In genomic region chr4:36348403-36348938, GRCh38 we compare ENCODE assay signal across 8 cellular contexts.
DNase-seq lines count a peak whose midpoint lies in the region; ATAC-seq and FAIRE-seq lines count a peak whose summit lies in the region.

No MANE protein-coding gene starts in this region.

- peak overlapping the region in 4 of 8 donors; percentile 1 to 71 (median 41) for H3K4me3 Mint-ChIP-seq in naive B cell

- H3K27me3 Mint-ChIP-seq in naive B cell: no peaks in the 10 kb centered on the region

- intact Hi-C loops in cardiac septum (cut with DNase I): no loop called here

- no peaks in the 10 kb centered on the region for H3K36me3 Mint-ChIP-seq in naive B cell

- ATAC-seq in GM21515 (IDR thresholded peaks at IDR 0.05; ENCODE audit: unreplicated experiment): peak; percentile 80
- ATAC-seq in HG03571 (IDR thresholded peaks at IDR 0.05; ENCODE audit: unreplicated experiment): peak; percentile 89
- ATAC-seq in naive B cell (ENCODE audit: low read depth in 2 of 2): peak; percentile 95 to 98

- H3K9me3 Mint-ChIP-seq in naive B cell: no peaks in the 10 kb centered on the region

- DNase-seq in GM18507 (ENCODE audit: extremely low spot score, insufficient read length, low read depth): peak; percentile 9
- peak; percentile 40 for DNase-seq in naive B cell
- DNase-seq in foreskin melanocyte: no peak
- DNase-seq in pons (ENCODE audit: low spot score): no peak
- DNase-seq in occipital lobe (lab: John Stamatoyannopoulos, UW): no peak
- DNase-seq in cardiac septum (ENCODE audit: low spot score): no peak

- FAIRE-seq in GM18507 (lab: Jason Lieb, UNC): peak; percentile 95

- H3K4me1 Mint-ChIP-seq in naive B cell: peaks cover 15 to 19% (median 17%) of the 10 kb centered on the region in 3 donors

- peak overlapping the region; percentile 20 to 89 (median 77) for H3K27ac Mint-ChIP-seq in naive B cell

Comparison
In these comparisons a context has a peak if more than half of its experiments do, and no peak if none do; other contexts are left out.
1. DNase-seq: peak in GM18507 (single experiment) and naive B cell (single experiment); none in foreskin melanocyte (single experiment), pons (single experiment), occipital lobe (single experiment) and cardiac septum (single experiment).
2. Peak in every context shown above with its lines, with median percentiles within 50 percentile points of each other: ATAC-seq.